In the genomic region with DNA sequence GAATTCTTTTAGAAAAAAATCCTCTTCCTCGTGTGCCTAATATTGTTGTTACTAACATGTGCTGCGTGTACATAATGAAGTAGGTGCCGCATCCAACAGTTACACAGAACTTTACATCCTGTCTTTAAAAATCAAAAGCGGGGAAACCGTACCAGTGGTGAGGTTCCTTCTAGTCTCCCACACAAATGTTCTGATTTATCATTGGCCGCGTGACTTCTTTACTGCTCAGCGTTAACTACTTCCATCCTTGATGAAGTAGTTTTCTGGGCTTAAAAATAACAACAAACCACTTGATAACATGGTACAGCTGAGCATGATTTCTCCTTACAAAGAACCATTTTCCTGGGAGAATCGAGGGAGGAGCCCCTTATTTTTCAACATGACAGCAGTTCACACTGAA, we compare ENCODE assay signal across 18 cellular contexts. TPM values are rescaled to one million over a fixed set of nuclear protein-coding genes. Genes with fewer than 3 reads are reported as not detected.
DNase-seq lines count a peak whose midpoint lies in the region; ATAC-seq and TF ChIP-seq lines count a peak whose summit lies in the region.
"Had no signal": no experiment of that assay in that cellular context is flagged by ENCODE, and none has a peak within 500 bp of the region (broad histone marks: within the 10 kb centered on the region; RNA-seq: fewer than 3 reads in every experiment).

No MANE protein-coding gene starts in this region.

- H3K36me3 Mint-ChIP-seq in CD4-positive, alpha-beta T cell (ENCODE audit: low read depth): no peaks in the 10 kb centered on the region

- peaks cover 3% of the 10 kb centered on the region for H3K27me3 ChIP-seq in CD4-positive, alpha-beta T cell (ENCODE audit: control insufficient read depth, insufficient read depth, low read length)
- no peaks in the 10 kb centered on the region for H3K27me3 ChIP-seq in HAP-1 (ENCODE audit: low read depth)
- H3K27me3 ChIP-seq: testis had no signal

- no peaks in the 10 kb centered on the region for H3K9me3 Mint-ChIP-seq in CD4-positive, alpha-beta T cell
- H3K9me3 Mint-ChIP-seq: activated naive CD8-positive, alpha-beta T cell treated with anti-CD3 and anti-CD28 coated beads, Interleukin-2, amount 50 U/mL, for 24 hours had no signal

- H3K27ac ChIP-seq in CD4-positive, alpha-beta T cell (ENCODE audit: low read depth, low read length): no peak overlapping the region

- POLR2A ChIA-PET in CD4-positive, alpha-beta T cell (lab: Charles Lee): no interaction called here

- H3K4me1 Mint-ChIP-seq in CD4-positive, alpha-beta T cell (ENCODE audit: low read depth): peaks cover 7% of the 10 kb centered on the region
- H3K4me1 Mint-ChIP-seq: neural crest cell had no signal

- intact Hi-C loops in CD4-positive, alpha-beta T cell (cut with DNase I, micrococcal nuclease): no loop called here
- intact Hi-C loops in sciatic nerve (cut with DNase I): no loop called here

- peak; percentile 55 for ATAC-seq in CD4-positive, alpha-beta T cell (ENCODE audit: poor library complexity)
- no peak for ATAC-seq in sciatic nerve
- ATAC-seq: activated naive CD8-positive, alpha-beta T cell treated with anti-CD3 and anti-CD28 coated beads, Interleukin-2, amount 50 U/mL, for 24 hours had no signal

- no peak overlapping the region for H3K4me3 Mint-ChIP-seq in CD4-positive, alpha-beta T cell
- H3K4me3 Mint-ChIP-seq: activated naive CD8-positive, alpha-beta T cell treated with anti-CD3 and anti-CD28 coated beads, Interleukin-2, amount 50 U/mL, for 24 hours; H9; neural crest cell had no signal

- no peak for DNase-seq in CD4-positive, alpha-beta T cell
- peak; percentile 9 for DNase-seq in KBM-7
- DNase-seq in fibroblast of mammary gland (ENCODE audit: low read depth): peak; percentile 52
- peak; percentile 66 for DNase-seq in pons (ENCODE audit: low spot score)
- no peak for DNase-seq in HK-2 (ENCODE audit: unreplicated experiment)
- no peak for DNase-seq in GM03348 (ENCODE audit: low spot score)
- no peak for DNase-seq in HAP-1 (ENCODE audit: low spot score in 2 of 2)
- no peak for DNase-seq in sciatic nerve (ENCODE audit: low spot score)
- DNase-seq: activated naive CD8-positive, alpha-beta T cell treated with anti-CD3 and anti-CD28 coated beads, Interleukin-2, amount 50 U/mL, for 24 hours; cerebellar nuclear complex; H9; NCI-H1930; NCI-H526; retina; stimulated activated CD4-positive, alpha-beta T cell treated with anti-CD3 and anti-CD28 coated beads, Interleukin-1b, Interleukin-23, amount 100 ng/mL, for 48 hours; T1000; testis had no signal

- no peaks in the 10 kb centered on the region for H3K36me3 ChIP-seq in HAP-1 (replicated peaks)

- no peak overlapping the region for H3K4me3 ChIP-seq in fibroblast of mammary gland (ENCODE audit: control insufficient read depth, low read depth, low read length)
- H3K4me3 ChIP-seq in HAP-1: no peak overlapping the region
- H3K4me3 ChIP-seq: testis had no signal

- peaks cover 14% of the 10 kb centered on the region for H3K27me3 Mint-ChIP-seq in CD4-positive, alpha-beta T cell

- CTCF ChIA-PET in CD4-positive, alpha-beta T cell (lab: Charles Lee): no interaction called here

- no peak for TF ChIP-seq CTCF in CD4-positive, alpha-beta T cell (IDR thresholded peaks at IDR 0.05)
- no peak for TF ChIP-seq CTCF in fibroblast of mammary gland (conservative IDR thresholded peaks at IDR 0.05; ENCODE audit: control insufficient read depth, insufficient read depth, low read depth, low read length)

- no peaks in the 10 kb centered on the region for H3K9me3 ChIP-seq in CD4-positive, alpha-beta T cell (ENCODE audit: control insufficient read depth, low read length)
- peaks cover 3% of the 10 kb centered on the region; the same call in 1 of the 2 replicates for H3K9me3 ChIP-seq in HAP-1
- H3K9me3 ChIP-seq: testis had no signal

- in situ Hi-C loops in KBM-7 (cut with MboI; ENCODE audit: low pct_unique_long_range_greater_than_20kb, low sequenced_read_pairs) (no loop called here), HAP-1 (cut with MboI; ENCODE audit: low sequenced_read_pairs) (no loop called here)

- H3K4me1 ChIP-seq in HAP-1: no peaks in the 10 kb centered on the region

- no peak overlapping the region for H3K27ac Mint-ChIP-seq in CD4-positive, alpha-beta T cell
- H3K27ac Mint-ChIP-seq: activated naive CD8-positive, alpha-beta T cell treated with anti-CD3 and anti-CD28 coated beads, Interleukin-2, amount 50 U/mL, for 24 hours; H9 had no signal

RNA-seq across cellular contexts. Expression of gene EMILIN2, which starts 9.7 kb away (rescaled TPM):
- total RNA-seq in CD4-positive, alpha-beta T cell: 1 to 10 TPM; 3.2 to 3.3 TPM
- 25.1 TPM for total RNA-seq in sciatic nerve

Comparison
In these comparisons a context has a peak if more than half of its experiments do, and no peak if none do; other contexts are left out.
1. DNase-seq: peak in KBM-7 (single experiment), fibroblast of mammary gland (single experiment) and pons (single experiment); none in CD4-positive, alpha-beta T cell (0 of 10), HK-2 (single experiment), GM03348 (single experiment), HAP-1 (0 of 2) and sciatic nerve (single experiment).